In genomic region chr10:114850126-114850525, GRCh38 we compare ENCODE assay signal across 24 cellular contexts. TPM values are rescaled to one million over a fixed set of nuclear protein-coding genes. Genes with fewer than 3 reads are reported as not detected.
DNase-seq lines count a peak whose midpoint lies in the region; ATAC-seq, FAIRE-seq and TF ChIP-seq lines count a peak whose summit lies in the region.
"Had no signal": no experiment of that assay in that cellular context is flagged by ENCODE, and none has a peak within 500 bp of the region (broad histone marks: within the 10 kb centered on the region; RNA-seq: fewer than 3 reads in every experiment).

No MANE protein-coding gene starts in this region.

- TF ChIP-seq CTCF in kidney (IDR thresholded peaks at IDR 0.05; ENCODE audit: borderline replicate concordance, extremely low read depth, insufficient read depth), result no peak

- H3K9me3 Mint-ChIP-seq in activated CD4-positive, alpha-beta T cell treated with anti-CD3 and anti-CD28 coated beads for 36 hours (ENCODE audit: low read depth), result no peaks in the 10 kb centered on the region
- no peaks in the 10 kb centered on the region for H3K9me3 Mint-ChIP-seq in activated naive CD4-positive, alpha-beta T cell treated with anti-CD3 and anti-CD28 coated beads, Interleukin-2, amount 50 U/mL, for 72 hours
- no peaks in the 10 kb centered on the region for H3K9me3 Mint-ChIP-seq in activated T-helper 17 cell treated with anti-CD3 and anti-CD28 coated beads, Interleukin-2, amount 50 U/mL, for 72 hours
- H3K9me3 Mint-ChIP-seq in stimulated activated naive CD8-positive, alpha-beta T cell treated with anti-CD3 and anti-CD28 coated beads, Interleukin-15, amount 100 ng/mL, for 72 hours, result no peaks in the 10 kb centered on the region
- H3K9me3 Mint-ChIP-seq: CD4-positive, CD25-positive, alpha-beta regulatory T cell; CD8-positive, alpha-beta T cell; HFFc6 had no signal

- ATAC-seq in activated CD4-positive, alpha-beta T cell treated with anti-CD3 and anti-CD28 coated beads for 36 hours, result peak; percentile 69
- ATAC-seq in activated naive CD4-positive, alpha-beta T cell treated with anti-CD3 and anti-CD28 coated beads, Interleukin-2, amount 50 U/mL, for 72 hours, result peak; percentile 36 to 75
- peak; percentile 89 for ATAC-seq in activated T-helper 17 cell treated with anti-CD3 and anti-CD28 coated beads, Interleukin-2, amount 50 U/mL, for 72 hours (replicated peaks)
- ATAC-seq in stimulated activated naive CD8-positive, alpha-beta T cell treated with anti-CD3 and anti-CD28 coated beads, Interleukin-15, amount 100 ng/mL, for 72 hours, result peak; percentile 64
- ATAC-seq in HG03565 (IDR thresholded peaks at IDR 0.05; ENCODE audit: unreplicated experiment), result no peak
- ATAC-seq: CD8-positive, alpha-beta T cell had no signal

- POLR2A ChIA-PET in activated CD4-positive, alpha-beta T cell treated with anti-CD3 and anti-CD28 coated beads for 36 hours (lab: Charles Lee), result no interaction called here

- CTCF ChIA-PET in activated CD4-positive, alpha-beta T cell treated with anti-CD3 and anti-CD28 coated beads for 36 hours (lab: Charles Lee), result no interaction called here

- no peak overlapping the region for H3K9ac ChIP-seq in kidney (ENCODE audit: low read length in 2 of 2)
- H3K9ac ChIP-seq: BLaER1 had no signal

- intact Hi-C loops in activated CD4-positive, alpha-beta T cell treated with anti-CD3 and anti-CD28 coated beads for 36 hours (cut with DNase I, micrococcal nuclease), result no loop called here
- intact Hi-C loops in kidney (cut with DNase I), result no loop called here

- DNase-seq in activated CD4-positive, alpha-beta T cell treated with anti-CD3 and anti-CD28 coated beads for 36 hours, result no peak
- DNase-seq in activated CD4-positive, alpha-beta T cell treated with anti-CD3 and anti-CD28 coated beads, Interleukin-2, amount 50 U/mL, for 4 hours, result no peak
- no peak for DNase-seq in activated naive CD4-positive, alpha-beta T cell treated with anti-CD3 and anti-CD28 coated beads, Interleukin-2, amount 50 U/mL, for 72 hours (ENCODE audit: low spot score in 2 of 2)
- no peak for DNase-seq in activated naive CD4-positive, alpha-beta T cell (lab: John Stamatoyannopoulos, UW)
- DNase-seq in stimulated activated naive CD8-positive, alpha-beta T cell treated with anti-CD3 and anti-CD28 coated beads, Interleukin-15, amount 100 ng/mL, for 72 hours, result no peak
- DNase-seq in kidney, result no peak
- DNase-seq: Caco-2; CD4-positive, CD25-positive, alpha-beta regulatory T cell; CD8-positive, alpha-beta T cell; DMS153; DND-41; GOT3; HFFc6 had no signal

- no peak overlapping the region for H3K4me3 Mint-ChIP-seq in activated CD4-positive, alpha-beta T cell treated with anti-CD3 and anti-CD28 coated beads for 36 hours
- no peak overlapping the region for H3K4me3 Mint-ChIP-seq in activated T-helper 17 cell treated with anti-CD3 and anti-CD28 coated beads, Interleukin-2, amount 50 U/mL, for 72 hours
- H3K4me3 Mint-ChIP-seq in stimulated activated naive CD8-positive, alpha-beta T cell treated with anti-CD3 and anti-CD28 coated beads, Interleukin-15, amount 100 ng/mL, for 72 hours, result no peak overlapping the region
- H3K4me3 Mint-ChIP-seq: B cell; CD4-positive, CD25-positive, alpha-beta regulatory T cell; CD8-positive, alpha-beta T cell; HFFc6 had no signal

- H3K27ac ChIP-seq in kidney (ENCODE audit: low read depth in 2 of 2, low read length in 2 of 2), result no peak overlapping the region
- H3K27ac ChIP-seq: 22Rv1, BLaER1, C4-2B had no signal

- no peaks in the 10 kb centered on the region for H3K27me3 Mint-ChIP-seq in activated CD4-positive, alpha-beta T cell treated with anti-CD3 and anti-CD28 coated beads for 36 hours
- H3K27me3 Mint-ChIP-seq in activated T-helper 17 cell treated with anti-CD3 and anti-CD28 coated beads, Interleukin-2, amount 50 U/mL, for 72 hours, result no peaks in the 10 kb centered on the region
- no peaks in the 10 kb centered on the region for H3K27me3 Mint-ChIP-seq in stimulated activated naive CD8-positive, alpha-beta T cell treated with anti-CD3 and anti-CD28 coated beads, Interleukin-15, amount 100 ng/mL, for 72 hours
- H3K27me3 Mint-ChIP-seq: B cell; CD4-positive, CD25-positive, alpha-beta regulatory T cell had no signal

- H3K36me3 ChIP-seq in kidney (ENCODE audit: control insufficient read depth in 1 of 2, insufficient read depth in 2 of 2, low read length in 2 of 2), result peaks cover 19 to 35% of the 10 kb centered on the region in 2 donors

- H3K27ac Mint-ChIP-seq in activated CD4-positive, alpha-beta T cell treated with anti-CD3 and anti-CD28 coated beads for 36 hours, result no peak overlapping the region
- H3K27ac Mint-ChIP-seq in activated naive CD4-positive, alpha-beta T cell treated with anti-CD3 and anti-CD28 coated beads, Interleukin-2, amount 50 U/mL, for 72 hours, result no peak overlapping the region
- peak overlapping the region; percentile 21 for H3K27ac Mint-ChIP-seq in activated T-helper 17 cell treated with anti-CD3 and anti-CD28 coated beads, Interleukin-2, amount 50 U/mL, for 72 hours
- no peak overlapping the region for H3K27ac Mint-ChIP-seq in stimulated activated naive CD8-positive, alpha-beta T cell treated with anti-CD3 and anti-CD28 coated beads, Interleukin-15, amount 100 ng/mL, for 72 hours
- H3K27ac Mint-ChIP-seq: B cell; CD4-positive, CD25-positive, alpha-beta regulatory T cell; CD8-positive, alpha-beta T cell; HFFc6 had no signal

- H3K36me3 Mint-ChIP-seq in activated CD4-positive, alpha-beta T cell treated with anti-CD3 and anti-CD28 coated beads for 36 hours (ENCODE audit: low read depth), result peaks cover 44% of the 10 kb centered on the region
- H3K36me3 Mint-ChIP-seq in activated naive CD4-positive, alpha-beta T cell treated with anti-CD3 and anti-CD28 coated beads, Interleukin-2, amount 50 U/mL, for 72 hours, result peaks cover 14 to 40% of the 10 kb centered on the region in 2 donors
- peaks cover 96% of the 10 kb centered on the region for H3K36me3 Mint-ChIP-seq in activated T-helper 17 cell treated with anti-CD3 and anti-CD28 coated beads, Interleukin-2, amount 50 U/mL, for 72 hours (ENCODE audit: low read depth)

- H3K4me3 ChIP-seq in kidney (ENCODE audit: low read length in 2 of 2), result no peak overlapping the region
- H3K4me3 ChIP-seq: BLaER1, HAP-1 had no signal

- H3K4me1 Mint-ChIP-seq in activated CD4-positive, alpha-beta T cell treated with anti-CD3 and anti-CD28 coated beads for 36 hours, result peaks cover 21% of the 10 kb centered on the region
- peaks cover 24% of the 10 kb centered on the region for H3K4me1 Mint-ChIP-seq in activated T-helper 17 cell treated with anti-CD3 and anti-CD28 coated beads, Interleukin-2, amount 50 U/mL, for 72 hours
- H3K4me1 Mint-ChIP-seq in stimulated activated naive CD8-positive, alpha-beta T cell treated with anti-CD3 and anti-CD28 coated beads, Interleukin-15, amount 100 ng/mL, for 72 hours, result peaks cover 7% of the 10 kb centered on the region
- H3K4me1 Mint-ChIP-seq: B cell had no signal

- FAIRE-seq in kidney (lab: Jason Lieb, UNC), result no peak
- FAIRE-seq: A204.1, G401.6, GM12892, H54 had no signal

- H3K4me1 ChIP-seq in kidney (ENCODE audit: control insufficient read depth in 1 of 2, insufficient read depth in 1 of 2, low read depth in 1 of 2, low read length in 2 of 2), result no peaks in the 10 kb centered on the region
- H3K4me1 ChIP-seq: BLaER1, Caco-2, HAP-1 had no signal

- no peaks in the 10 kb centered on the region for H3K9me3 ChIP-seq in kidney (ENCODE audit: control insufficient read depth in 1 of 2, low read length in 2 of 2)
- H3K9me3 ChIP-seq: BLaER1, Caco-2, HAP-1 had no signal

RNA-seq across cellular contexts. Expression of gene FHIP2A, which starts 28.5 kb away (rescaled TPM):
- total RNA-seq in activated CD4-positive, alpha-beta T cell treated with anti-CD3 and anti-CD28 coated beads for 36 hours, result 10 to 100 TPM; 18.4 to 18.6 TPM
- total RNA-seq in activated naive CD4-positive, alpha-beta T cell treated with anti-CD3 and anti-CD28 coated beads, Interleukin-2, amount 50 U/mL, for 72 hours, result 10 to 100 TPM; 14.3 to 21.6 TPM
- total RNA-seq in activated T-helper 17 cell treated with anti-CD3 and anti-CD28 coated beads, Interleukin-2, amount 50 U/mL, for 72 hours, result 10 to 100 TPM; 22.8 to 31.2 TPM
- 26.2 TPM for total RNA-seq in kidney
- 5.2 TPM for polyA plus RNA-seq in kidney (ENCODE audit: insufficient read depth, low read depth, low replicate concordance)
